In the genomic region with DNA sequence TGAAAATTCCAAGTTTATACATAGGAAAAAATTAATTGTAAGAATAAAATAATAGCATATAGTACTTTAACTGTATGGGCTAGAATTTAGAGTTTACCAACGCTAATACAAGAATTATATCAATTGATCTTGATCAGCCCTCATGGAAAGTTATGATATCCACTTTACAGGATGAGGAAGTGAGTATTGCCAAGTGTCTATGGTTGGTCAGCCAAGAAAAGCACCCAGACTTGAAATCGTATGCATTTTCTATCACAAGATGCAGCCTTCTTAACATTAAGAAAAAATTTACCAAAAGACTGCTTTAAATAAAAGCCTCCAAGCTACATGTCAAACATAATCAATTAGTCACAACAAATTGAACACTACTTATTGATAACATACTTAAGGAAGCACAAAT, we compare ENCODE assay signal across 2 cellular contexts.
TF ChIP-seq lines count a peak whose summit lies in the region.

No MANE protein-coding gene starts in this region.

TF ChIP-seq in GM12891, 5 proteins besides CTCF, POLR2A, EP300 and RAD21:
- no peak for TF ChIP-seq POLR2AphosphoS5 (IDR thresholded peaks at IDR 0.05; ENCODE audit: low read depth, low read length)
- peak; percentile 38; the same call in 1 of the 2 replicates for TF ChIP-seq SPI1 (IDR thresholded peaks at IDR 0.05; ENCODE audit: low read depth, low read length)

TF ChIP-seq in GM12878, 131 proteins besides CTCF, POLR2A, EP300 and RAD21:
- no peak for TF ChIP-seq WRNIP1 (IDR thresholded peaks at IDR 0.05; ENCODE audit: borderline replicate concordance, low read depth, low read length)
- no peak for TF ChIP-seq PAX5 (IDR thresholded peaks at IDR 0.05; ENCODE audit: borderline replicate concordance, low read depth, low read length)
- TF ChIP-seq, protein P1, sequence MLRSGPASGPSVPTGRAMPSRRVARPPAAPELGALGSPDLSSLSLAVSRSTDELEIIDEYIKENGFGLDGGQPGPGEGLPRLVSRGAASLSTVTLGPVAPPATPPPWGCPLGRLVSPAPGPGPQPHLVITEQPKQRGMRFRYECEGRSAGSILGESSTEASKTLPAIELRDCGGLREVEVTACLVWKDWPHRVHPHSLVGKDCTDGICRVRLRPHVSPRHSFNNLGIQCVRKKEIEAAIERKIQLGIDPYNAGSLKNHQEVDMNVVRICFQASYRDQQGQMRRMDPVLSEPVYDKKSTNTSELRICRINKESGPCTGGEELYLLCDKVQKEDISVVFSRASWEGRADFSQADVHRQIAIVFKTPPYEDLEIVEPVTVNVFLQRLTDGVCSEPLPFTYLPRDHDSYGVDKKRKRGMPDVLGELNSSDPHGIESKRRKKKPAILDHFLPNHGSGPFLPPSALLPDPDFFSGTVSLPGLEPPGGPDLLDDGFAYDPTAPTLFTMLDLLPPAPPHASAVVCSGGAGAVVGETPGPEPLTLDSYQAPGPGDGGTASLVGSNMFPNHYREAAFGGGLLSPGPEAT (IDR thresholded peaks at IDR 0.05; ENCODE audit: low read depth) = no peak
- TF ChIP-seq HDAC6 (IDR thresholded peaks at IDR 0.05; ENCODE audit: unreplicated experiment) = no peak
- no peak for TF ChIP-seq ZZZ3 (IDR thresholded peaks at IDR 0.05; ENCODE audit: control insufficient read depth, insufficient read length, low read depth)
- TF ChIP-seq SPI1 (IDR thresholded peaks at IDR 0.05; ENCODE audit: borderline replicate concordance, insufficient read depth, low read depth, low read length) = peak; percentile 35; the same call in 1 of the 2 replicates
- TF ChIP-seq TBL1XR1 (IDR thresholded peaks at IDR 0.05; ENCODE audit: low read depth, low read length) = no peak
- no peak for TF ChIP-seq CBFB (IDR thresholded peaks at IDR 0.05; ENCODE audit: low read depth)
